34 cellular contexts compared by ENCODE assay signal in genomic region chr16:88575251-88575650, GRCh38.
"Had no signal": no experiment of that assay in that cellular context is flagged by ENCODE, and none has a peak within 500 bp of the region (broad histone marks: within the 10 kb centered on the region; RNA-seq: fewer than 3 reads in every experiment).

No MANE protein-coding gene starts in this region.

- H3K27ac ChIP-seq: adrenal gland, body of pancreas, brain microvascular endothelial cell, breast epithelium, VCaP had no signal

- H3K9me3 Mint-ChIP-seq: activated B cell treated with CpG ODN at 0.5 μM for 24 hours; activated CD4-positive, alpha-beta memory T cell treated with anti-CD3 and anti-CD28 coated beads for 36 hours; activated CD4-positive, alpha-beta T cell treated with anti-CD3 and anti-CD28 coated beads, Interleukin-2, amount 10 ng/mL, durations not matched to agents 24 days and 14 days; activated CD8-positive, alpha-beta T cell treated with anti-CD3 and anti-CD28 coated beads for 36 hours; activated naive CD4-positive, alpha-beta T cell treated with anti-CD3 and anti-CD28 coated beads for 36 hours; activated naive CD4-positive, alpha-beta T cell treated with anti-CD3 and anti-CD28 coated beads, Interleukin-2, amount 50 U/mL, for 72 hours; activated naive CD8-positive, alpha-beta T cell treated with anti-CD3 and anti-CD28 coated beads for 36 hours; activated T-cell treated with anti-CD3 and anti-CD28 coated beads, Interleukin-2, amount 50 U/mL, for 4 hours; activated T-cell treated with anti-CD3 and anti-CD28 coated beads, Interleukin-2, amount 50 U/mL, for 72 hours; activated T-helper 1 cell treated with anti-CD3 and anti-CD28 coated beads, Interleukin-12 subunit alpha, Interleukin-12 subunit beta, Interleukin-2, Interleukin-4 antibody, amounts not matched to agents 30 ng/mL and 10 ng/mL and 1 ng/mL, durations not matched to agents 14 hours and 24 hours and 36 hours; activated T-helper 17 cell treated with anti-CD3 and anti-CD28 coated beads, Interleukin-2, amount 50 U/mL, for 72 hours; T-cell; T-helper 2 cell treated with Interferon-gamma antibody and Interleukin-4, amounts not matched to agents 5 μg/mL and 100 μg/mL, for 36 hours had no signal

- H3K27me3 ChIP-seq: adrenal gland, body of pancreas, brain microvascular endothelial cell, breast epithelium had no signal

- H3K27me3 Mint-ChIP-seq: activated B cell treated with CpG ODN at 0.5 μM for 24 hours; activated CD4-positive, alpha-beta memory T cell treated with anti-CD3 and anti-CD28 coated beads for 36 hours; activated CD4-positive, alpha-beta T cell treated with anti-CD3 and anti-CD28 coated beads, Interleukin-2, amount 10 ng/mL, durations not matched to agents 24 days and 14 days; activated CD8-positive, alpha-beta T cell treated with anti-CD3 and anti-CD28 coated beads for 36 hours; activated naive CD8-positive, alpha-beta T cell treated with anti-CD3 and anti-CD28 coated beads for 36 hours; activated T-helper 17 cell treated with anti-CD3 and anti-CD28 coated beads, Interleukin-2, amount 50 U/mL, for 72 hours; T-cell had no signal

- ATAC-seq: activated CD8-positive, alpha-beta T cell treated with anti-CD3 and anti-CD28 coated beads for 36 hours; activated naive CD4-positive, alpha-beta T cell treated with anti-CD3 and anti-CD28 coated beads, Interleukin-2, amount 50 U/mL, for 72 hours; activated T-cell treated with anti-CD3 and anti-CD28 coated beads, Interleukin-2, amount 50 U/mL, for 4 hours; activated T-cell treated with anti-CD3 and anti-CD28 coated beads, Interleukin-2, amount 50 U/mL, for 72 hours; activated T-helper 17 cell treated with anti-CD3 and anti-CD28 coated beads, Interleukin-2, amount 50 U/mL, for 72 hours; body of pancreas; T-cell had no signal

- H3K4me3 Mint-ChIP-seq: activated B cell treated with CpG ODN at 0.5 μM for 24 hours; activated CD4-positive, alpha-beta memory T cell treated with anti-CD3 and anti-CD28 coated beads for 36 hours; activated CD4-positive, alpha-beta T cell treated with anti-CD3 and anti-CD28 coated beads, Interleukin-2, amount 10 ng/mL, durations not matched to agents 24 days and 14 days; activated CD8-positive, alpha-beta T cell treated with anti-CD3 and anti-CD28 coated beads for 36 hours; activated naive CD4-positive, alpha-beta T cell treated with anti-CD3 and anti-CD28 coated beads for 36 hours; activated naive CD8-positive, alpha-beta T cell treated with anti-CD3 and anti-CD28 coated beads for 36 hours; activated T-cell treated with anti-CD3 and anti-CD28 coated beads, Interleukin-2, amount 50 U/mL, for 4 hours; activated T-cell treated with anti-CD3 and anti-CD28 coated beads, Interleukin-2, amount 50 U/mL, for 72 hours; activated T-helper 1 cell treated with anti-CD3 and anti-CD28 coated beads, Interleukin-12 subunit alpha, Interleukin-12 subunit beta, Interleukin-2, Interleukin-4 antibody, amounts not matched to agents 30 ng/mL and 10 ng/mL and 1 ng/mL, durations not matched to agents 14 hours and 24 hours and 36 hours; activated T-helper 17 cell treated with anti-CD3 and anti-CD28 coated beads, Interleukin-2, amount 50 U/mL, for 72 hours; T-cell; T-helper 2 cell treated with Interferon-gamma antibody and Interleukin-4, amounts not matched to agents 5 μg/mL and 100 μg/mL, for 36 hours had no signal

- H3K9me3 ChIP-seq: adrenal gland, body of pancreas, breast epithelium had no signal

- H3K4me3 ChIP-seq: adrenal gland, body of pancreas, breast epithelium had no signal

- DNase-seq: activated B cell treated with CpG ODN at 0.5 μM for 24 hours; activated CD4-positive, alpha-beta memory T cell treated with anti-CD3 and anti-CD28 coated beads for 36 hours; activated CD4-positive, alpha-beta T cell treated with anti-CD3 and anti-CD28 coated beads for 4 hours; activated CD4-positive, alpha-beta T cell treated with anti-CD3 and anti-CD28 coated beads, Interleukin-2, amount 10 ng/mL, durations not matched to agents 24 days and 14 days; activated CD4-positive, alpha-beta T cell treated with anti-CD3 and anti-CD28 coated beads, Interleukin-2, amount 50 U/mL, for 1 hour; activated CD4-positive, alpha-beta T cell treated with anti-CD3 and anti-CD28 coated beads, Interleukin-2, amount 50 U/mL, for 4 hours; activated CD4-positive, CD25-positive, alpha-beta regulatory T cell treated with anti-CD3 and anti-CD28 coated beads, Interleukin-2, amount 50 U/mL, for 72 hours; activated CD8-positive, alpha-beta memory T cell treated with anti-CD3 and anti-CD28 coated beads, Interleukin-2, amount 50 U/mL, for 4 hours; activated CD8-positive, alpha-beta T cell treated with anti-CD3 and anti-CD28 coated beads for 36 hours; activated effector memory CD4-positive, alpha-beta T cell treated with anti-CD3 and anti-CD28 coated beads, Interleukin-2, amount 50 U/mL, for 16 hours; activated gamma-delta T cell treated with Interleukin-2 at 50 U/mL for 16 hours; activated naive CD4-positive, alpha-beta T cell; activated naive CD4-positive, alpha-beta T cell treated with anti-CD3 and anti-CD28 coated beads for 36 hours; activated naive CD4-positive, alpha-beta T cell treated with anti-CD3 and anti-CD28 coated beads, Interleukin-2, amount 50 U/mL, for 16 hours; activated naive CD8-positive, alpha-beta T cell treated with anti-CD3 and anti-CD28 coated beads for 36 hours; activated T-cell treated with anti-CD3 and anti-CD28 coated beads for 4 hours; activated T-cell treated with anti-CD3 and anti-CD28 coated beads, Interleukin-2, amount 50 U/mL, for 1 hour; activated T-cell treated with anti-CD3 and anti-CD28 coated beads, Interleukin-2, amount 50 U/mL, for 4 hours; activated T-cell treated with anti-CD3 and anti-CD28 coated beads, Interleukin-2, amount 50 U/mL, for 72 hours; adrenal gland; amniotic stem cell; aorta; body of pancreas; brain microvascular endothelial cell; central memory CD4-positive, alpha-beta T cell; T-cell; T-helper 2 cell; T-helper 9 cell had no signal

- H3K27ac Mint-ChIP-seq: activated B cell treated with CpG ODN at 0.5 μM for 24 hours; activated CD4-positive, alpha-beta memory T cell treated with anti-CD3 and anti-CD28 coated beads for 36 hours; activated CD4-positive, alpha-beta T cell treated with anti-CD3 and anti-CD28 coated beads, Interleukin-2, amount 10 ng/mL, durations not matched to agents 24 days and 14 days; activated CD8-positive, alpha-beta T cell treated with anti-CD3 and anti-CD28 coated beads for 36 hours; activated naive CD4-positive, alpha-beta T cell treated with anti-CD3 and anti-CD28 coated beads for 36 hours; activated T-cell treated with anti-CD3 and anti-CD28 coated beads, Interleukin-2, amount 50 U/mL, for 72 hours; activated T-helper 1 cell treated with anti-CD3 and anti-CD28 coated beads, Interleukin-12 subunit alpha, Interleukin-12 subunit beta, Interleukin-2, Interleukin-4 antibody, amounts not matched to agents 30 ng/mL and 10 ng/mL and 1 ng/mL, durations not matched to agents 14 hours and 24 hours and 36 hours; activated T-helper 17 cell treated with anti-CD3 and anti-CD28 coated beads, Interleukin-2, amount 50 U/mL, for 72 hours; T-cell; T-helper 2 cell treated with Interferon-gamma antibody and Interleukin-4, amounts not matched to agents 5 μg/mL and 100 μg/mL, for 36 hours had no signal
